In genomic region chr17:30011934-30012333, GRCh38 we compare ENCODE assay signal across 7 cellular contexts.
DNase-seq lines count a peak whose midpoint lies in the region; ATAC-seq, FAIRE-seq and TF ChIP-seq lines count a peak whose summit lies in the region.
"Not testable (repeated sequence)": the region's sequence is repeated elsewhere in the genome, so short reads cannot be mapped to it uniquely, and the experiment has no call there.

No MANE protein-coding gene starts in this region.

- not testable (repeated sequence) for BruUV-seq in OCI-LY7 (replicated peaks; lab: Mats Ljungman, UMichigan); K562 (replicated peaks; lab: Mats Ljungman, UMichigan)

- H3K4me1 Mint-ChIP-seq in HFFc6 (ENCODE audit: low read depth); glutamatergic neuron (ENCODE audit: low read depth, unreplicated experiment): not testable (repeated sequence)

- not testable (repeated sequence) for FAIRE-seq in K562 (lab: Jason Lieb, UNC)

- H3K9me1 ChIP-seq in K562 (ENCODE audit: control insufficient read depth, insufficient read depth, low read length) = not testable (repeated sequence)

- peak; percentile 10 for DNase-seq in DND-41
- not testable (repeated sequence) for DNase-seq in HFFc6, psoas muscle
- DNase-seq in OCI-LY7 (ENCODE audit: low spot score) = peak; percentile 10
- peak in 1 of 4 experiments; percentile 23 for DNase-seq in K562 (ENCODE audit: extremely low read depth in 1 of 4, low spot score in 3 of 4)
- DNase-seq in glutamatergic neuron = peak; percentile 17

- in situ Hi-C loops in K562 (cut with MboI) = not testable (repeated sequence)

- POLR2A ChIA-PET in OCI-LY7 (lab: Charles Lee) = not testable (repeated sequence)
- POLR2A ChIA-PET in K562 (lab: Yijun Ruan, JAX) = interaction anchor here (0.6 kb wide), 1 partner anchor 668 kb away, joined by 3 read pairs; no protein-coding TSS in a partner anchor

- H3K4me3 ChIP-seq in DND-41 (ENCODE audit: low read depth in 1 of 2, low read length in 2 of 2); OCI-LY7 (ENCODE audit: low read depth, low read length, poor library complexity, severe bottlenecking); K562; psoas muscle: not testable (repeated sequence)

- not testable (repeated sequence) for TF ChIP-seq CTCF in DND-41 (IDR thresholded peaks at IDR 0.05; ENCODE audit: borderline replicate concordance, extremely low read depth, low read length, poor library complexity, severe bottlenecking); glutamatergic neuron (IDR thresholded peaks at IDR 0.05; ENCODE audit: partially characterized antibody, unreplicated experiment)
- peak; percentile 47; the same call in 1 of the 2 replicates for TF ChIP-seq CTCF in HFFc6 (IDR thresholded peaks at IDR 0.05)
- peak; percentile 46; the same call in 1 of the 2 replicates for TF ChIP-seq CTCF in OCI-LY7 (conservative IDR thresholded peaks at IDR 0.05; ENCODE audit: low read length)
- peak; percentile 23 for TF ChIP-seq CTCF in VCaP (conservative IDR thresholded peaks at IDR 0.05)
- TF ChIP-seq CTCF in K562 (IDR thresholded peaks at IDR 0.05 in 2 of 3, conservative IDR thresholded peaks at IDR 0.05 in 1 of 3; ENCODE audit: insufficient read depth in 2 of 3, low read depth in 1 of 3, low read length in 3 of 3) = peak in 2 of 3 experiments; percentile 21 to 34; a peak in 2 of 6 replicates
- TF ChIP-seq CTCF in psoas muscle (IDR thresholded peaks at IDR 0.05) = peak; percentile 3

- WGBS in K562 (ENCODE audit: insufficient coverage, low coverage, missing lambda C conversion rate) = 20% methylated on average over 9 of the region's 10 CpGs
- 89 to 94% (median 91%) methylated on average over 9 of the region's 10 CpGs for WGBS in psoas muscle, 3 donors

- peak in 1 of 2 experiments; percentile 57; a peak in 2 of 4 replicates for TF ChIP-seq RAD21 in K562 (CRISPR knock-in tag; conservative IDR thresholded peaks at IDR 0.05 in 1 of 2, IDR thresholded peaks at IDR 0.05 in 1 of 2)

- not testable (repeated sequence) for H3K36me3 ChIP-seq in DND-41 (ENCODE audit: insufficient read depth, low read length); OCI-LY7 (ENCODE audit: insufficient read depth, low read length); K562 (ENCODE audit: control insufficient read depth, insufficient read depth, low read length); psoas muscle (ENCODE audit: insufficient read depth in 1 of 2, low read depth in 1 of 2)

- not testable (repeated sequence) for H3K27ac ChIP-seq in DND-41 (ENCODE audit: low read length); OCI-LY7 (ENCODE audit: low read depth, low read length, poor library complexity, severe bottlenecking); VCaP; K562 (ENCODE audit: extremely low read depth, low read depth, low read length); psoas muscle

- H3K36me3 Mint-ChIP-seq in HFFc6 (ENCODE audit: low read depth); glutamatergic neuron (ENCODE audit: unreplicated experiment): not testable (repeated sequence)

- not testable (repeated sequence) for H3K9me2 ChIP-seq in OCI-LY7 (ENCODE audit: insufficient read depth, low read length)

- H3K27me3 ChIP-seq in DND-41 (ENCODE audit: insufficient read depth, low read length, poor library complexity); K562 (ENCODE audit: control insufficient read depth in 2 of 2, insufficient read depth in 2 of 2, low read length in 2 of 2); psoas muscle (ENCODE audit: insufficient read depth in 3 of 3, low read length in 2 of 3): not testable (repeated sequence)

- not testable (repeated sequence) for H3K9ac ChIP-seq in DND-41 (ENCODE audit: low read depth, low read length); K562 (ENCODE audit: insufficient read depth in 1 of 2, low read depth in 2 of 2, low read length in 2 of 2)

- TF ChIP-seq EP300 in K562 (IDR thresholded peaks at IDR 0.05; ENCODE audit: low read length) = not testable (repeated sequence)

- peaks cover 12% of the 10 kb centered on the region; the same call in 1 of the 2 replicates for H3K27me3 Mint-ChIP-seq in HFFc6 (ENCODE audit: insufficient read depth)
- not testable (repeated sequence) for H3K27me3 Mint-ChIP-seq in glutamatergic neuron (ENCODE audit: unreplicated experiment)

- not testable (repeated sequence) for H4K20me1 ChIP-seq in DND-41 (ENCODE audit: insufficient read depth, low read length); OCI-LY7 (ENCODE audit: insufficient read depth, low read length); K562 (replicated peaks; ENCODE audit: control insufficient read depth, insufficient read depth, low read length)

- not testable (repeated sequence) for H3K4me2 ChIP-seq in DND-41 (ENCODE audit: insufficient read depth, low read length); OCI-LY7 (ENCODE audit: low read length); K562 (ENCODE audit: insufficient read depth, low read length)

- not testable (repeated sequence) for ATAC-seq in DND-41 (ENCODE audit: insufficient read depth, low read depth); K562; psoas muscle

- CTCF ChIA-PET in OCI-LY7 (lab: Charles Lee; ENCODE audit: unreplicated experiment); K562 (lab: Yijun Ruan, JAX; ENCODE audit: low intra/inter-chr PET ratio): not testable (repeated sequence)

- H3K9me3 ChIP-seq in DND-41 (ENCODE audit: insufficient read depth, low read length, severe bottlenecking); OCI-LY7 (ENCODE audit: low read length); K562 (replicated peaks; ENCODE audit: control insufficient read depth, insufficient read depth, low read depth, low read length); psoas muscle: not testable (repeated sequence)

- not testable (repeated sequence) for H2AFZ ChIP-seq in DND-41 (ENCODE audit: low read depth, low read length); OCI-LY7 (ENCODE audit: low read length); K562 (ENCODE audit: low read depth, low read length)

- not testable (repeated sequence) for H3K27ac Mint-ChIP-seq in HFFc6; glutamatergic neuron (ENCODE audit: unreplicated experiment)

- TF ChIP-seq POLR2A in K562 (conservative IDR thresholded peaks at IDR 0.05) = not testable (repeated sequence)

- intact Hi-C loops in OCI-LY7 (cut with micrococcal nuclease; ENCODE audit: unreplicated experiment); K562 (cut with micrococcal nuclease); psoas muscle (cut with DNase I): not testable (repeated sequence)

- H3K4me1 ChIP-seq in DND-41 (ENCODE audit: insufficient read depth, low read length); OCI-LY7 (ENCODE audit: insufficient read depth, low read length, poor library complexity, severe bottlenecking); K562 (replicated peaks in 1 of 2; ENCODE audit: control insufficient read depth in 2 of 2, insufficient read depth in 2 of 2, low read length in 2 of 2); psoas muscle: not testable (repeated sequence)

- H3K79me2 ChIP-seq in DND-41 (ENCODE audit: insufficient read depth, low read length); OCI-LY7 (ENCODE audit: insufficient read depth, low read depth, low read length); K562 (ENCODE audit: control insufficient read depth, insufficient read depth, low read length): not testable (repeated sequence)

- H3K4me3 Mint-ChIP-seq in HFFc6; glutamatergic neuron (ENCODE audit: unreplicated experiment): not testable (repeated sequence)

- not testable (repeated sequence) for H3K9me3 Mint-ChIP-seq in HFFc6; glutamatergic neuron (ENCODE audit: unreplicated experiment)

TF ChIP-seq in K562, 482 proteins besides CTCF, POLR2A, EP300 and RAD21:
- TF ChIP-seq CBX5 (IDR thresholded peaks at IDR 0.05; ENCODE audit: borderline replicate concordance, low read depth) = 0 out of 2 replicates have a peak, but pooled peaks have one; percentile 66
- 0 out of 2 replicates have a peak, but pooled peaks have one; percentile 32 for TF ChIP-seq TRIM28 (IDR thresholded peaks at IDR 0.05)
- TF ChIP-seq ZEB2 (IDR thresholded peaks at IDR 0.05) = peak; percentile 19; the same call in 1 of the 2 replicates
- peak in 1 of 2 experiments; percentile 48; a peak in 1 of 3 replicates for TF ChIP-seq CBX3 (IDR thresholded peaks at IDR 0.05; ENCODE audit: borderline replicate concordance in 1 of 2, low read length in 2 of 2)
